1 cellular context compared by ENCODE assay signal in genomic region chr14:94340533-94340932, GRCh38.
TF ChIP-seq lines count a peak whose summit lies in the region.

No MANE protein-coding gene starts in this region.

TF ChIP-seq in liver, 16 proteins besides CTCF, POLR2A, EP300 and RAD21 (continued from another document):
- TF ChIP-seq JUND (IDR thresholded peaks at IDR 0.05): peak; percentile 57 to 65
- TF ChIP-seq RXRA (IDR thresholded peaks at IDR 0.05): peak; percentile 76 to 80
- no peak for TF ChIP-seq TAF1 (conservative IDR thresholded peaks at IDR 0.05)
- TF ChIP-seq REST (IDR thresholded peaks at IDR 0.05): no peak
- TF ChIP-seq ATF3 (IDR thresholded peaks at IDR 0.05): no peak
- no peak for TF ChIP-seq EGR1 (IDR thresholded peaks at IDR 0.05; ENCODE audit: low read depth in 2 of 2)
- peak; percentile 40 for TF ChIP-seq MAX (IDR thresholded peaks at IDR 0.05)
- TF ChIP-seq ZBTB33 (IDR thresholded peaks at IDR 0.05): no peak
- no peak for TF ChIP-seq HNF4G (IDR thresholded peaks at IDR 0.05)
- TF ChIP-seq GABPA (IDR thresholded peaks at IDR 0.05 in 1 of 2, conservative IDR thresholded peaks at IDR 0.05 in 1 of 2): no peak
- TF ChIP-seq FOXA1 (IDR thresholded peaks at IDR 0.05): no peak
- peak; percentile 68 for TF ChIP-seq SP1 (IDR thresholded peaks at IDR 0.05)
- peak; percentile 76 to 78 for TF ChIP-seq HNF4A (conservative IDR thresholded peaks at IDR 0.05)
- TF ChIP-seq NR2F2 (IDR thresholded peaks at IDR 0.05): peak; percentile 32
